ENCODE assay signal across 8 cellular contexts in genomic region chr9:23820731-23821399, GRCh38. TPM values are rescaled to one million over a fixed set of nuclear protein-coding genes. Genes with fewer than 3 reads are reported as not detected.
A peak's percentile ranks its signal among the peaks of the same experiment; 100 is the strongest.
DNase-seq lines count a peak whose midpoint lies in the region; ATAC-seq and TF ChIP-seq lines count a peak whose summit lies in the region.

No MANE protein-coding gene starts in this region.

- H3K27me3 ChIP-seq in BJ (ENCODE audit: control insufficient read depth, insufficient read depth, low read length) = peaks cover 19% of the 10 kb centered on the region

- ATAC-seq in GM18511 (IDR thresholded peaks at IDR 0.05; ENCODE audit: unreplicated experiment) = no peak

- CTCF ChIA-PET in BJ (lab: Yijun Ruan, JAX) = no interaction called here

- H3K36me3 ChIP-seq in BJ (ENCODE audit: control insufficient read depth, insufficient read depth, low read length) = no peaks in the 10 kb centered on the region

- POLR2A ChIA-PET in BJ (lab: Charles Lee) = no interaction called here

- DNase-seq in BJ (ENCODE audit: low read depth) = no peak
- peak; percentile 66 to 70 for DNase-seq in NCI-H1930 (lab: John Stamatoyannopoulos, UW)
- DNase-seq in epithelial cell of esophagus (ENCODE audit: low read depth) = peak; percentile 58
- DNase-seq in occipital lobe (lab: John Stamatoyannopoulos, UW) = peak; percentile 41
- no peak for DNase-seq in activated naive CD4-positive, alpha-beta T cell (lab: John Stamatoyannopoulos, UW)
- DNase-seq in middle frontal gyrus (ENCODE audit: extremely low spot score, low spot score) = no peak
- DNase-seq in activated CD4-positive, alpha-beta T cell treated with anti-CD3 and anti-CD28 coated beads for 48 hours = no peak

- TF ChIP-seq CTCF in BJ (IDR thresholded peaks at IDR 0.05; ENCODE audit: insufficient read depth, low read depth, low read length) = no peak
- TF ChIP-seq CTCF in epithelial cell of esophagus (IDR thresholded peaks at IDR 0.05; ENCODE audit: insufficient read depth, low read depth, low read length, missing control alignments) = no peak

- peak overlapping the region; percentile 13; the same call in 1 of the 2 replicates for H3K4me3 ChIP-seq in BJ (ENCODE audit: low read depth, low read length)
- H3K4me3 ChIP-seq in epithelial cell of esophagus (ENCODE audit: low read length) = peak overlapping the region; percentile 73

RNA-seq across cellular contexts. Expression of gene ELAVL2, which starts 5.2 kb away (rescaled TPM):
- 0.04 and 0.28 TPM in 2 replicates for polyA plus RNA-seq in BJ (2011; rRNA removed)
- polyA minus RNA-seq in BJ (2011; rRNA and poly(A)+ RNA removed) = 0.09 and 0.67 TPM in 2 replicates
- 297 TPM for total RNA-seq in occipital lobe

Comparison
In these comparisons a context has a peak if more than half of its experiments do, and no peak if none do; other contexts are left out.
1. DNase-seq: peak in NCI-H1930 (2 of 2), epithelial cell of esophagus (single experiment) and occipital lobe (single experiment); none in BJ (single experiment), activated naive CD4-positive, alpha-beta T cell (0 of 4), middle frontal gyrus (single experiment) and activated CD4-positive, alpha-beta T cell treated with anti-CD3 and anti-CD28 coated beads for 48 hours (single experiment).